Comparison of ENCODE assay signal across 25 cellular contexts in the genomic region with DNA sequence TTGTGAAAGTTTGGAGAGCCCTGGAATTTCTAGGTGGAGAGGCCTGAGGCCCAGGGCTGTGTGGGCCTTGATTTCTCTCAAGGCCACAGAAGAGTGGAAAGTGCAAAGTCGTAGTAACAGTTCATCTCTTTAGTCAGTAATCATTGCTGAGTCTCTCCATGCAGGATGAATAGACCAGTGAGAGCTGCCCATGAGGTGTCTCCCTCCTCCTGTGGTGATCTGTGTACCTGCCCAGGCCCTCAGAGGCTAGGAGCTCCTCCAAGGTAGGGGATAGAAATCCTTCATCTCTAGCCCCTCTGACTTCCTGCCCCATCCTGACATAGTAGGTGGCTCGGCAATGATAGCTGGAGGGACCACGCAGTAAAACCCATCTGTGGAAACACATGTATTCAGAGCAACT. TPM values are rescaled to one million over a fixed set of nuclear protein-coding genes. Genes with fewer than 3 reads are reported as not detected.
DNase-seq lines count a peak whose midpoint lies in the region; ATAC-seq, FAIRE-seq and TF ChIP-seq lines count a peak whose summit lies in the region.
"Had no signal": no experiment of that assay in that cellular context is flagged by ENCODE, and none has a peak within 500 bp of the region (broad histone marks: within the 10 kb centered on the region; RNA-seq: fewer than 3 reads in every experiment).

No MANE protein-coding gene starts in this region.

- TF ChIP-seq RAD21 in HepG2 (CRISPR knock-in tag; IDR thresholded peaks at IDR 0.05): no peak

- peaks cover 7 to 12% of the 10 kb centered on the region in 2 experiments; a peak in 3 of 4 replicates for H3K4me1 Mint-ChIP-seq in H9
- H3K4me1 Mint-ChIP-seq in stimulated activated effector memory CD8-positive, alpha-beta T cell treated with anti-CD3 and anti-CD28 coated beads, Interleukin-12 subunit alpha, Interleukin-12 subunit beta, amount 100 ng/mL, for 72 hours: peaks cover 3% of the 10 kb centered on the region

- no peak for DNase-seq in H9
- DNase-seq in HEK293T (ENCODE audit: extremely low spot score): peak; percentile 7
- DNase-seq in HepG2 (ENCODE audit: low spot score): no peak
- DNase-seq in stimulated activated effector memory CD8-positive, alpha-beta T cell treated with anti-CD3 and anti-CD28 coated beads, Interleukin-12 subunit alpha, Interleukin-12 subunit beta, amount 100 ng/mL, for 72 hours (ENCODE audit: low spot score in 2 of 2): no peak
- no peak for DNase-seq in NOMO-1 treated with dmso at 0.1 percent for 144 hours (lab: John Stamatoyannopoulos, UW; ENCODE audit: unreplicated experiment)
- no peak for DNase-seq in posterior cingulate gyrus
- DNase-seq in heart left ventricle: no peak
- DNase-seq: C1 segment of cervical spinal cord; Calu3; CD4-positive, alpha-beta memory T cell; COR-L47; DMS53; DMS79 treated with DMSO at 0.1 percent for 48 hours; GF-D8; GM23248 had no signal

- H2BK5ac ChIP-seq in H9 (ENCODE audit: insufficient read length, low read length): no peak overlapping the region

- H3T11ph ChIP-seq in H9 (ENCODE audit: low read length): no peak overlapping the region

- H2BK12ac ChIP-seq in H9 (ENCODE audit: insufficient read length, low read depth, low read length): no peak overlapping the region

- TF ChIP-seq CTCF in H9 (conservative IDR thresholded peaks at IDR 0.05) (no peak), HepG2 (CRISPR knock-in tag; IDR thresholded peaks at IDR 0.05) (0 out of 2 replicates have a peak, but pooled peaks have one; percentile 10), heart left ventricle (IDR thresholded peaks at IDR 0.05) (no peak)

- H3K79me2 ChIP-seq in H9 (ENCODE audit: insufficient read depth, low read length): no peaks in the 10 kb centered on the region
- H3K79me2 ChIP-seq in HepG2 (ENCODE audit: insufficient read depth, low read length): no peaks in the 10 kb centered on the region

- in situ Hi-C loops in HepG2 (cut with HindIII; ENCODE audit: extremely low pct_ligation_motif_present, low pct_unique_long_range_greater_than_20kb): no loop called here

- no peak overlapping the region for H2BK120ac ChIP-seq in H9 (ENCODE audit: low read depth, low read length, poor library complexity, severe bottlenecking)

- H3K27ac ChIP-seq in H9 (ENCODE audit: insufficient read length, low read depth, low read length): no peak overlapping the region
- H3K27ac ChIP-seq in HepG2 (ENCODE audit: extremely low read length, insufficient read depth, low read length): no peak overlapping the region
- H3K27ac ChIP-seq in heart left ventricle: no peak overlapping the region
- H3K27ac ChIP-seq: GM23248 had no signal

- H4K20me1 ChIP-seq in H9 (ENCODE audit: control insufficient read depth, insufficient read depth, insufficient read length): no peaks in the 10 kb centered on the region
- no peaks in the 10 kb centered on the region for H4K20me1 ChIP-seq in HepG2 (ENCODE audit: insufficient read depth, low read length)

- H4K91ac ChIP-seq in H9 (ENCODE audit: insufficient read length, low read depth, low read length): no peak overlapping the region

- no peak for FAIRE-seq in HepG2 (lab: Jason Lieb, UNC)
- FAIRE-seq: GM12891, GM18507 had no signal

- CTCF ChIA-PET in HEK293T (lab: Yijun Ruan, JAX): interaction anchor here (0.6 to 1.6 kb wide), 2 partner anchors 10 to 84 kb away, joined by 3 read pairs; no protein-coding TSS in a partner anchor
- CTCF ChIA-PET in HepG2 (lab: Yijun Ruan, JAX; ENCODE audit: low intra/inter-chr PET ratio, low total read pairs): no interaction called here

- POLR2A ChIA-PET in HEK293T (lab: Yijun Ruan, JAX) (no interaction called here), HepG2 (lab: Yijun Ruan, JAX) (no interaction called here)

- H3K36me3 ChIP-seq in HepG2 (replicated peaks in 1 of 2; ENCODE audit: control insufficient read depth in 1 of 2, insufficient read depth in 2 of 2, low read length in 2 of 2) (no peaks in the 10 kb centered on the region), heart left ventricle (no peaks in the 10 kb centered on the region)
- H3K36me3 ChIP-seq: HAP-1 had no signal

- no peak overlapping the region for H3K4me3 Mint-ChIP-seq in H9
- no peak overlapping the region for H3K4me3 Mint-ChIP-seq in stimulated activated effector memory CD8-positive, alpha-beta T cell treated with anti-CD3 and anti-CD28 coated beads, Interleukin-12 subunit alpha, Interleukin-12 subunit beta, amount 100 ng/mL, for 72 hours
- H3K4me3 Mint-ChIP-seq: CD4-positive, alpha-beta memory T cell had no signal

- ATAC-seq in HepG2 (peak; percentile 80), HG02571 (IDR thresholded peaks at IDR 0.05; ENCODE audit: unreplicated experiment) (no peak), heart left ventricle (no peak)
- ATAC-seq in stimulated activated effector memory CD8-positive, alpha-beta T cell treated with anti-CD3 and anti-CD28 coated beads, Interleukin-12 subunit alpha, Interleukin-12 subunit beta, amount 100 ng/mL, for 72 hours: no peak

- H2AFZ ChIP-seq in H9 (ENCODE audit: low read length): no peak overlapping the region
- H2AFZ ChIP-seq in HepG2 (ENCODE audit: low read length): no peak overlapping the region
- H2AFZ ChIP-seq: GM23248 had no signal

- no peaks in the 10 kb centered on the region for H3K79me1 ChIP-seq in H9 (ENCODE audit: insufficient read depth, low read depth, low read length, poor library complexity, severe bottlenecking)

- no CpG with 5 or more reads among the region's 3 CpGs for WGBS in H9 (ENCODE audit: extremely low coverage, insufficient read length, low lambda C conversion rate)
- 55% methylated on average over 3 of the region's 3 CpGs for WGBS in HepG2 (ENCODE audit: low lambda C conversion rate)
- 93 to 95% (median 93%) methylated on average over 3 of the region's 3 CpGs for WGBS in heart left ventricle, 4 donors

- no peak overlapping the region for H3K23ac ChIP-seq in H9 (ENCODE audit: insufficient read length, low read depth, low read length)

- H3K23me2 ChIP-seq in H9 (ENCODE audit: insufficient read length, low read depth, low read length, poor library complexity, severe bottlenecking): no peaks in the 10 kb centered on the region

- peaks cover under 1% of the 10 kb centered on the region; the same call in 1 of the 2 replicates for H3K27me3 Mint-ChIP-seq in H9 (ENCODE audit: low read depth)
- H3K27me3 Mint-ChIP-seq: CD4-positive, alpha-beta memory T cell had no signal

- TF ChIP-seq EP300 in HepG2 (IDR thresholded peaks at IDR 0.05; ENCODE audit: low read depth in 2 of 2, low read length in 2 of 2): no peak
- no peak for TF ChIP-seq EP300 in HepG2 (CRISPR knock-in tag; IDR thresholded peaks at IDR 0.05; ENCODE audit: borderline replicate concordance)

- H3K36me3 Mint-ChIP-seq in H9 (ENCODE audit: insufficient read depth in 1 of 3, low read depth in 3 of 3): no peaks in the 10 kb centered on the region
- H3K36me3 Mint-ChIP-seq in stimulated activated effector memory CD8-positive, alpha-beta T cell treated with anti-CD3 and anti-CD28 coated beads, Interleukin-12 subunit alpha, Interleukin-12 subunit beta, amount 100 ng/mL, for 72 hours: no peaks in the 10 kb centered on the region

- no peak overlapping the region for H3K4me3 ChIP-seq in HepG2 (replicated peaks in 1 of 3; ENCODE audit: insufficient read depth in 1 of 3, low read depth in 2 of 3, low read length in 3 of 3)
- no peak overlapping the region for H3K4me3 ChIP-seq in heart left ventricle
- H3K4me3 ChIP-seq: GM23248, HAP-1 had no signal

- H3K56ac ChIP-seq in H9 (ENCODE audit: insufficient read length, low read depth, low read length): no peak overlapping the region

- H3K27me3 ChIP-seq in H9 (ENCODE audit: insufficient read depth, low read length) (no peaks in the 10 kb centered on the region), HepG2 (ENCODE audit: control insufficient read depth in 1 of 2, insufficient read depth in 2 of 2, low read length in 2 of 2) (peaks cover 0 to 4% of the 10 kb centered on the region in 2 experiments; a peak in 1 of 5 replicates), heart left ventricle (no peaks in the 10 kb centered on the region)

- BruUV-seq in HepG2 (replicated peaks; lab: Mats Ljungman, UMichigan): no TSS peak

- H2BK20ac ChIP-seq in H9 (ENCODE audit: low read depth, low read length, poor library complexity, severe bottlenecking): no peak overlapping the region

- H3K14ac ChIP-seq in H9 (ENCODE audit: insufficient read depth, low read length): no peak overlapping the region

- intact Hi-C loops in HepG2 (cut with micrococcal nuclease; ENCODE audit: unreplicated experiment) (no loop called here), posterior cingulate gyrus (cut with DNase I) (no loop called here), heart left ventricle (cut with DNase I) (no loop called here)

- H4K8ac ChIP-seq in H9 (replicated peaks; ENCODE audit: insufficient read length, low read depth, low read length): no peak overlapping the region

- no peak overlapping the region for H4K5ac ChIP-seq in H9 (ENCODE audit: insufficient read length, low read depth, low read length)

- H3K4me2 ChIP-seq in H9 (ENCODE audit: insufficient read depth, insufficient read length, low read length) (no peak overlapping the region), HepG2 (ENCODE audit: low read depth, low read length) (no peak overlapping the region)

- H3K9me3 Mint-ChIP-seq in H9: no peaks in the 10 kb centered on the region
- H3K9me3 Mint-ChIP-seq in stimulated activated effector memory CD8-positive, alpha-beta T cell treated with anti-CD3 and anti-CD28 coated beads, Interleukin-12 subunit alpha, Interleukin-12 subunit beta, amount 100 ng/mL, for 72 hours: no peaks in the 10 kb centered on the region
- H3K9me3 Mint-ChIP-seq: CD4-positive, alpha-beta memory T cell had no signal

- no peak overlapping the region for H2AK5ac ChIP-seq in H9 (ENCODE audit: insufficient read length, low read length)

- H3K27ac Mint-ChIP-seq in H9: peak overlapping the region in 2 of 3 experiments; percentile 1 to 30; a peak in 1 of 7 replicates
- H3K27ac Mint-ChIP-seq in stimulated activated effector memory CD8-positive, alpha-beta T cell treated with anti-CD3 and anti-CD28 coated beads, Interleukin-12 subunit alpha, Interleukin-12 subunit beta, amount 100 ng/mL, for 72 hours: peak overlapping the region; percentile 8

- H3K4ac ChIP-seq in H9 (ENCODE audit: low read depth, low read length): no peak overlapping the region

- H3K4me1 ChIP-seq in H9 (ENCODE audit: insufficient read depth, low read length): no peaks in the 10 kb centered on the region
- peaks cover 29% of the 10 kb centered on the region for H3K4me1 ChIP-seq in HepG2 (ENCODE audit: insufficient read depth, low read length)
- peaks cover 0 to 5% (median 0%) of the 10 kb centered on the region in 12 donors for H3K4me1 ChIP-seq in heart left ventricle
- H3K4me1 ChIP-seq: HAP-1 had no signal

- no peak overlapping the region for H3K9ac ChIP-seq in H9 (ENCODE audit: extremely low read depth, insufficient read length, low read length)
- H3K9ac ChIP-seq in HepG2 (ENCODE audit: insufficient read depth, low read depth, low read length): no peak overlapping the region
- H3K9ac ChIP-seq: GM23248 had no signal

- H3K18ac ChIP-seq in H9 (ENCODE audit: insufficient read length, low read depth, low read length): no peak overlapping the region

- H2BK15ac ChIP-seq in H9 (ENCODE audit: low read depth, low read length): no peak overlapping the region

- H3K9me3 ChIP-seq in H9 (ENCODE audit: control insufficient read depth, low read depth, low read length) (no peaks in the 10 kb centered on the region), HepG2 (ENCODE audit: low read length) (no peaks in the 10 kb centered on the region), heart left ventricle (no peaks in the 10 kb centered on the region)
- H3K9me3 ChIP-seq: HAP-1 had no signal

- no peak for TF ChIP-seq POLR2A in HepG2 (IDR thresholded peaks at IDR 0.05; ENCODE audit: insufficient read depth in 1 of 2, low read depth in 2 of 2, low read length in 2 of 2)
- no peak for TF ChIP-seq POLR2A in heart left ventricle (IDR thresholded peaks at IDR 0.05)

RNA-seq across cellular contexts. Expression of a gene that starts 6.8 kb away (rescaled TPM):
- total RNA-seq in H9 (2021) (38.9 and 40.2 TPM in 2 replicates), HepG2 (2016; rRNA removed; fragmentation: Illumina TruSeq; extraction: Trizol) (50.7 and 130 TPM in 2 replicates), heart left ventricle (100 to 1,000 TPM; 166 to 471 (median 359) TPM)
- total RNA-seq in HepG2 (2016; cell fraction: cytosol; rRNA removed; fragmentation: Illumina TruSeq; extraction: Trizol; ENCODE audit: low read depth): 6.5 and 9.4 TPM in 2 replicates
- 50.0 and 88.2 TPM in 2 replicates for total RNA-seq in HepG2 (2016; cell fraction: insoluble cytoplasmic fraction; rRNA removed; fragmentation: Illumina TruSeq; extraction: Trizol)
- total RNA-seq in HepG2 (2016; cell fraction: membrane; rRNA removed; fragmentation: Illumina TruSeq; extraction: Trizol): 14.4 and 16.1 TPM in 2 replicates
- total RNA-seq in HepG2 (2016; cell fraction: nucleus; rRNA removed; fragmentation: Illumina TruSeq; extraction: Trizol): 30.4 and 30.8 TPM in 2 replicates
- polyA plus RNA-seq in HepG2 (2011; rRNA removed) (34.2 and 40.7 TPM in 2 replicates), heart left ventricle (100 to 1,000 TPM; 158 to 160 TPM)
- 25.1 and 40.0 TPM in 2 replicates for polyA plus RNA-seq in HepG2 (2011; cell fraction: cytosol; rRNA removed)
- polyA plus RNA-seq in HepG2 (2011; cell fraction: nucleus; rRNA removed): 22.1 and 25.9 TPM in 2 replicates
- 43.6 and 58.5 TPM in 2 replicates for polyA plus RNA-seq in HepG2 (2012)
- 5.2 and 7.2 TPM in 2 replicates for polyA plus RNA-seq in HepG2 (2016; cell fraction: cytosol; fragmentation: Illumina TruSeq; extraction: Trizol; ENCODE audit: low read depth)
- polyA plus RNA-seq in HepG2 (2016; cell fraction: insoluble cytoplasmic fraction; fragmentation: Illumina TruSeq; extraction: Trizol; ENCODE audit: low read depth): 87.0 and 90.5 TPM in 2 replicates
- 13.0 and 13.1 TPM in 2 replicates for polyA plus RNA-seq in HepG2 (2016; cell fraction: membrane; fragmentation: Illumina TruSeq; extraction: Trizol; ENCODE audit: low read depth)
- 42.0 and 56.1 TPM in 2 replicates for polyA plus RNA-seq in HepG2 (2016; cell fraction: nucleus; fragmentation: Illumina TruSeq; extraction: Trizol; ENCODE audit: insufficient read depth, low read depth)
- polyA minus RNA-seq in HepG2 (2011; rRNA and poly(A)+ RNA removed; ENCODE audit: low replicate concordance): 25.1 and 123 TPM in 2 replicates
- 28.9 and 36.8 TPM in 2 replicates for polyA minus RNA-seq in HepG2 (2011; cell fraction: cytosol; rRNA and poly(A)+ RNA removed)
- 20.3 and 30.1 TPM in 2 replicates for polyA minus RNA-seq in HepG2 (2011; cell fraction: nucleus; rRNA and poly(A)+ RNA removed)

RNA-seq across cellular contexts. Expression of a gene that starts 11.1 kb away (rescaled TPM):
- total RNA-seq in H9 (2021) (37.1 and 43.2 TPM in 2 replicates), HepG2 (2016; rRNA removed; fragmentation: Illumina TruSeq; extraction: Trizol) (1.5 and 1.8 TPM in 2 replicates), heart left ventricle (10 to 100 TPM in 5 of 9 donors, 1 to 10 TPM in 4; 3.3 to 18.5 (median 10.4) TPM)
- 6.0 and 7.3 TPM in 2 replicates for total RNA-seq in HepG2 (2016; cell fraction: cytosol; rRNA removed; fragmentation: Illumina TruSeq; extraction: Trizol; ENCODE audit: low read depth)
- 1.6 and 2.2 TPM in 2 replicates for total RNA-seq in HepG2 (2016; cell fraction: insoluble cytoplasmic fraction; rRNA removed; fragmentation: Illumina TruSeq; extraction: Trizol)
- total RNA-seq in HepG2 (2016; cell fraction: membrane; rRNA removed; fragmentation: Illumina TruSeq; extraction: Trizol): 6.9 and 9.0 TPM in 2 replicates
- 0.63 and 0.84 TPM in 2 replicates for total RNA-seq in HepG2 (2016; cell fraction: nucleus; rRNA removed; fragmentation: Illumina TruSeq; extraction: Trizol)
- polyA plus RNA-seq in HepG2 (2011; rRNA removed) (1.4 and 4.5 TPM in 2 replicates), heart left ventricle (1 to 10 TPM; 5.3 TPM)
- 1.5 and 2.4 TPM in 2 replicates for polyA plus RNA-seq in HepG2 (2011; cell fraction: cytosol; rRNA removed)
- 0.19 and 0.87 TPM in 2 replicates for polyA plus RNA-seq in HepG2 (2011; cell fraction: nucleus; rRNA removed)
- 2.2 and 3.7 TPM in 2 replicates for polyA plus RNA-seq in HepG2 (2012)
- polyA plus RNA-seq in HepG2 (2016; cell fraction: cytosol; fragmentation: Illumina TruSeq; extraction: Trizol; ENCODE audit: low read depth): 13.6 and 14.5 TPM in 2 replicates
- polyA plus RNA-seq in HepG2 (2016; cell fraction: insoluble cytoplasmic fraction; fragmentation: Illumina TruSeq; extraction: Trizol; ENCODE audit: low read depth): 3.1 and 4.0 TPM in 2 replicates
- polyA plus RNA-seq in HepG2 (2016; cell fraction: membrane; fragmentation: Illumina TruSeq; extraction: Trizol; ENCODE audit: low read depth): 13.2 TPM in 2 replicates
- polyA plus RNA-seq in HepG2 (2016; cell fraction: nucleus; fragmentation: Illumina TruSeq; extraction: Trizol; ENCODE audit: insufficient read depth, low read depth): 2.5 and 2.6 TPM in 2 replicates
- 1.3 and 2.2 TPM in 2 replicates for polyA minus RNA-seq in HepG2 (2011; rRNA and poly(A)+ RNA removed; ENCODE audit: low replicate concordance)
- polyA minus RNA-seq in HepG2 (2011; cell fraction: cytosol; rRNA and poly(A)+ RNA removed): 1.8 TPM in 1 of 2 replicates, not detected in the other
- 0.77 TPM in 1 of 2 replicates, not detected in the other for polyA minus RNA-seq in HepG2 (2011; cell fraction: nucleus; rRNA and poly(A)+ RNA removed)

RNA-seq across cellular contexts. Expression of a gene that starts 50.0 kb away (rescaled TPM):
- not detected in 2 replicates for total RNA-seq in H9 (2021)
- not detected in 2 replicates for total RNA-seq in HepG2 (2016; rRNA removed; fragmentation: Illumina TruSeq; extraction: Trizol)
- not detected in 2 replicates for total RNA-seq in HepG2 (2016; cell fraction: cytosol; rRNA removed; fragmentation: Illumina TruSeq; extraction: Trizol; ENCODE audit: low read depth)
- not detected in 2 replicates for total RNA-seq in HepG2 (2016; cell fraction: insoluble cytoplasmic fraction; rRNA removed; fragmentation: Illumina TruSeq; extraction: Trizol)
- total RNA-seq in HepG2 (2016; cell fraction: membrane; rRNA removed; fragmentation: Illumina TruSeq; extraction: Trizol): not detected in 2 replicates
- not detected in 2 replicates for total RNA-seq in HepG2 (2016; cell fraction: nucleus; rRNA removed; fragmentation: Illumina TruSeq; extraction: Trizol)
- polyA plus RNA-seq in HepG2 (2011; rRNA removed): not detected in 2 replicates
- polyA plus RNA-seq in HepG2 (2011; cell fraction: cytosol; rRNA removed): not detected in 2 replicates
- polyA plus RNA-seq in HepG2 (2011; cell fraction: nucleus; rRNA removed): not detected in 2 replicates
- 0.05 TPM in 1 of 2 replicates, not detected in the other for polyA plus RNA-seq in HepG2 (2012)
- polyA plus RNA-seq in HepG2 (2016; cell fraction: cytosol; fragmentation: Illumina TruSeq; extraction: Trizol; ENCODE audit: low read depth): not detected in 2 replicates
- not detected in 2 replicates for polyA plus RNA-seq in HepG2 (2016; cell fraction: insoluble cytoplasmic fraction; fragmentation: Illumina TruSeq; extraction: Trizol; ENCODE audit: low read depth)
- not detected in 2 replicates for polyA plus RNA-seq in HepG2 (2016; cell fraction: membrane; fragmentation: Illumina TruSeq; extraction: Trizol; ENCODE audit: low read depth)
- not detected in 2 replicates for polyA plus RNA-seq in HepG2 (2016; cell fraction: nucleus; fragmentation: Illumina TruSeq; extraction: Trizol; ENCODE audit: insufficient read depth, low read depth)
- polyA minus RNA-seq in HepG2 (2011; rRNA and poly(A)+ RNA removed; ENCODE audit: low replicate concordance): not detected in 2 replicates
- polyA minus RNA-seq in HepG2 (2011; cell fraction: cytosol; rRNA and poly(A)+ RNA removed): not detected in 2 replicates
- polyA minus RNA-seq in HepG2 (2011; cell fraction: nucleus; rRNA and poly(A)+ RNA removed): not detected in 2 replicates
- not detected for total RNA-seq in heart left ventricle
- polyA plus RNA-seq in heart left ventricle: not detected
- total RNA-seq: A172; A673; Calu3; CD4-positive, alpha-beta memory T cell; Daoy; G401; GM23248; H4 had no signal
- polyA plus RNA-seq: BJ; CD4-positive, alpha-beta memory T cell; GM23248 had no signal
